Comparison of ENCODE assay signal across 22 cellular contexts in genomic region chr12:131639270-131639940, GRCh38.
"Had no signal": no experiment of that assay in that cellular context is flagged by ENCODE, and none has a peak within 500 bp of the region (broad histone marks: within the 10 kb centered on the region; RNA-seq: fewer than 3 reads in every experiment).

No MANE protein-coding gene starts in this region.

- H3K27me3 Mint-ChIP-seq: activated naive CD4-positive, alpha-beta T cell treated with anti-CD3 and anti-CD28 coated beads, Interleukin-2, amount 50 U/mL, for 24 hours had no signal

- H3K27ac ChIP-seq: colonic mucosa, gastrocnemius medialis, spleen, testis, transverse colon had no signal

- H3K36me3 ChIP-seq: colonic mucosa, gastrocnemius medialis, spleen, transverse colon had no signal

- DNase-seq: activated CD4-positive, alpha-beta T cell treated with anti-CD3 and anti-CD28 coated beads for 36 hours; activated CD4-positive, CD25-positive, alpha-beta regulatory T cell; activated CD8-positive, alpha-beta memory T cell treated with anti-CD3 and anti-CD28 coated beads, Interleukin-2, amount 10 ng/mL, durations not matched to agents 7 days and 5 days; activated CD8-positive, alpha-beta T cell treated with anti-CD3 and anti-CD28 coated beads, Interleukin-2, amount 10 ng/mL, durations not matched to agents 7 days and 5 days; activated T-cell treated with anti-CD3 and anti-CD28 coated beads, Interleukin-2, amount 50 U/mL, for 48 hours; cerebellar nuclear complex; colonic mucosa; effector memory CD4-positive, alpha-beta T cell; gastrocnemius medialis; glutamatergic neuron; left cardiac atrium; mammary epithelial cell; naive B cell; nephron progenitor cell; nucleus accumbens; right cardiac atrium; spleen; stimulated activated naive CD4-positive, alpha-beta T cell; testis; transverse colon had no signal

- H3K36me3 Mint-ChIP-seq: activated CD8-positive, alpha-beta memory T cell treated with anti-CD3 and anti-CD28 coated beads, Interleukin-2, amount 10 ng/mL, durations not matched to agents 7 days and 5 days; activated naive CD4-positive, alpha-beta T cell treated with anti-CD3 and anti-CD28 coated beads, Interleukin-2, amount 50 U/mL, for 24 hours; naive B cell had no signal

- H3K4me3 ChIP-seq: colonic mucosa, gastrocnemius medialis, spleen, testis, transverse colon had no signal

- H3K27me3 ChIP-seq: colonic mucosa, testis had no signal

- ATAC-seq: activated CD4-positive, alpha-beta T cell treated with anti-CD3 and anti-CD28 coated beads for 36 hours; activated CD8-positive, alpha-beta memory T cell treated with anti-CD3 and anti-CD28 coated beads, Interleukin-2, amount 10 ng/mL, durations not matched to agents 7 days and 5 days; activated CD8-positive, alpha-beta T cell treated with anti-CD3 and anti-CD28 coated beads, Interleukin-2, amount 10 ng/mL, durations not matched to agents 7 days and 5 days; gastrocnemius medialis; left cardiac atrium; right cardiac atrium had no signal

- H3K9me3 Mint-ChIP-seq: activated naive CD4-positive, alpha-beta T cell treated with anti-CD3 and anti-CD28 coated beads, Interleukin-2, amount 50 U/mL, for 24 hours; activated T-helper 2 cell treated with anti-CD3 and anti-CD28 coated beads, Interferon-gamma antibody, Interleukin-2, Interleukin-4, amounts not matched to agents 10 μg/mL and 5 μg/mL and 100 μg/mL, durations not matched to agents 14 hours and 24 hours and 36 hours; naive B cell; nephron progenitor cell had no signal

- H3K4me1 ChIP-seq: colonic mucosa, gastrocnemius medialis, spleen, transverse colon had no signal

- H3K27ac Mint-ChIP-seq: activated CD4-positive, alpha-beta T cell treated with anti-CD3 and anti-CD28 coated beads for 36 hours; activated CD8-positive, alpha-beta memory T cell treated with anti-CD3 and anti-CD28 coated beads, Interleukin-2, amount 10 ng/mL, durations not matched to agents 7 days and 5 days; activated CD8-positive, alpha-beta T cell treated with anti-CD3 and anti-CD28 coated beads, Interleukin-2, amount 10 ng/mL, durations not matched to agents 7 days and 5 days; activated naive CD4-positive, alpha-beta T cell treated with anti-CD3 and anti-CD28 coated beads, Interleukin-2, amount 50 U/mL, for 24 hours; activated T-helper 2 cell treated with anti-CD3 and anti-CD28 coated beads, Interferon-gamma antibody, Interleukin-2, Interleukin-4, amounts not matched to agents 10 μg/mL and 5 μg/mL and 100 μg/mL, durations not matched to agents 14 hours and 24 hours and 36 hours; naive B cell; nephron progenitor cell had no signal

- H3K4me3 Mint-ChIP-seq: activated CD4-positive, alpha-beta T cell treated with anti-CD3 and anti-CD28 coated beads for 36 hours; activated CD8-positive, alpha-beta memory T cell treated with anti-CD3 and anti-CD28 coated beads, Interleukin-2, amount 10 ng/mL, durations not matched to agents 7 days and 5 days; activated CD8-positive, alpha-beta T cell treated with anti-CD3 and anti-CD28 coated beads, Interleukin-2, amount 10 ng/mL, durations not matched to agents 7 days and 5 days; activated naive CD4-positive, alpha-beta T cell treated with anti-CD3 and anti-CD28 coated beads, Interleukin-2, amount 50 U/mL, for 24 hours; naive B cell; nephron progenitor cell had no signal

- H3K9me3 ChIP-seq: colonic mucosa, gastrocnemius medialis, spleen, testis, transverse colon had no signal

- H3K4me1 Mint-ChIP-seq: activated CD4-positive, alpha-beta T cell treated with anti-CD3 and anti-CD28 coated beads for 36 hours; activated CD8-positive, alpha-beta memory T cell treated with anti-CD3 and anti-CD28 coated beads, Interleukin-2, amount 10 ng/mL, durations not matched to agents 7 days and 5 days; activated naive CD4-positive, alpha-beta T cell treated with anti-CD3 and anti-CD28 coated beads, Interleukin-2, amount 50 U/mL, for 24 hours; nephron progenitor cell had no signal
